ENCODE assay signal across 1 cellular context in the genomic region with DNA sequence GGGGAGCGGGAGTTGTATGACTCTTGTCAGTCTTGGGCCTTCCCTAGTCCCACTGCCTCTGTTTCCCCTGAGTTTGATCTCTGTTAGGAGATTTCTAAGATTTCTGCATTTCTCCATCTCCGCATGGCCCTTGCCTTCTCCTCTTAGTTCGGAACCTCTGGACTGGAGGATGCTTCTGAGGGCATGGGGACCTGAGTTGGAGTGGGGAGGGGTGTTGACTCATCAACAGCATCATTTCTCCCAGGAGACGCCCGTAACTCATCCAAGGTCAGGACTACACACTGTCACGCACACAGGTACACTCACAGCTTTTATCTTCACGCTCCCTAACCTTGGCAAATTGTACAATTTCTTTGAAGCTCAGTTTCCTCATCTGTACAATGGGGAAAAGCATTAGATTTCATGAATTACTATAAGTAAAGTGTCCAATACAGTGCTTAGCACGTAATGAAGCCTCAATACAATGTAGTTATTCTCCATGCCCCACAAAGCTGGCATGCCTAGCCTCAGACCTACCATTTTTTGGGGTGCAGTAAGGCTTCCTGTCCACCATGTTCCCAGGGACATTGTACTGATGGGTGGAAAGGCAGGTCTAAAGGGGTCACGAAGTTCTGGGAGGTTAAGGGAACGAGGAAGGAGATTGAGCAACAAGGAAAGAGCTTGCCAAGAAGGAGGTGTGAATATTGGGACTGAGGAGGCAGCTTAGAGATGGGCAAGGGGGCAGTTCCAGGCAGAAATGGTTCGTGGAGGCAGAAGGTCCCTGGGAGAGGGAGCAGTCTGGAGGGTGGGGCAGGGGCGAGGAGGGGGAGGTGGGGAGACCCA.
TF ChIP-seq lines count a peak whose summit lies in the region.

No MANE protein-coding gene starts in this region.

TF ChIP-seq in neural cell, 6 proteins besides CTCF, POLR2A, EP300 and RAD21 (continued from another document):
- TF ChIP-seq REST (IDR thresholded peaks at IDR 0.05; ENCODE audit: borderline replicate concordance): no peak
